19 cellular contexts compared by ENCODE assay signal in genomic region chr4:119781044-119781443, GRCh38.
DNase-seq lines count a peak whose midpoint lies in the region; TF ChIP-seq lines count a peak whose summit lies in the region.
"Had no signal": no experiment of that assay in that cellular context is flagged by ENCODE, and none has a peak within 500 bp of the region (broad histone marks: within the 10 kb centered on the region; RNA-seq: fewer than 3 reads in every experiment).

No MANE protein-coding gene starts in this region.

- no peaks in the 10 kb centered on the region for H3K79me2 ChIP-seq in MM.1S (ENCODE audit: low read length)

- H3K4me3 Mint-ChIP-seq in nephron: no peak overlapping the region
- H3K4me3 Mint-ChIP-seq: CD4-positive, CD25-positive, alpha-beta regulatory T cell; CD8-positive, alpha-beta memory T cell had no signal

- H3K4me1 Mint-ChIP-seq in nephron: peaks cover 10% of the 10 kb centered on the region
- H3K4me1 Mint-ChIP-seq: CD4-positive, CD25-positive, alpha-beta regulatory T cell; CD8-positive, alpha-beta memory T cell had no signal

- peaks cover 14% of the 10 kb centered on the region for H3K9me3 Mint-ChIP-seq in nephron

- peak overlapping the region in 2 of 3 experiments; percentile 76 to 86 for H3K27ac Mint-ChIP-seq in nephron
- H3K27ac Mint-ChIP-seq: CD4-positive, CD25-positive, alpha-beta regulatory T cell; CD8-positive, alpha-beta memory T cell had no signal

- H3K4me1 ChIP-seq in MM.1S (ENCODE audit: low read length): peaks cover 29% of the 10 kb centered on the region
- H3K4me1 ChIP-seq: BE2C, HAP-1 had no signal

- peaks cover 3% of the 10 kb centered on the region for H3K36me3 Mint-ChIP-seq in nephron (ENCODE audit: low read depth)
- H3K36me3 Mint-ChIP-seq: CD4-positive, CD25-positive, alpha-beta regulatory T cell; CD8-positive, alpha-beta memory T cell had no signal

- H3K27me3 ChIP-seq in MM.1S (replicated peaks; ENCODE audit: insufficient read depth, low read length): no peaks in the 10 kb centered on the region
- H3K27me3 ChIP-seq: BE2C had no signal

- H3F3A ChIP-seq in MM.1S (ENCODE audit: insufficient read depth, low read length): peaks cover 18% of the 10 kb centered on the region

- DNase-seq in NCI-H345 (lab: John Stamatoyannopoulos, UW) (peak; percentile 14), NCI-H345 treated with DMSO at 0.1 percent for 48 hours (lab: John Stamatoyannopoulos, UW; ENCODE audit: unreplicated experiment) (no peak), DMS153 treated with DMSO at 0.1 percent for 48 hours (lab: John Stamatoyannopoulos, UW; ENCODE audit: unreplicated experiment) (peak; percentile 18), MM.1S (peak; percentile 40), kidney glomerular epithelial cell (lab: John Stamatoyannopoulos, UW) (no peak)
- DNase-seq in activated CD4-positive, alpha-beta T cell treated with anti-CD3 and anti-CD28 coated beads for 4 hours: no peak
- DNase-seq: ACHN; BE2C; C1 segment of cervical spinal cord; CD4-positive, CD25-positive, alpha-beta regulatory T cell; CD8-positive, alpha-beta memory T cell; COR-L47; DMS 273 treated with DMSO at 0.1 percent for 48 hours; DND-41; EL; GM23248 had no signal

- H3K4me3 ChIP-seq in MM.1S (ENCODE audit: low read length): no peak overlapping the region
- H3K4me3 ChIP-seq: GM12878, GM23248, HAP-1 had no signal

- H3K9ac ChIP-seq in MM.1S (ENCODE audit: low read length): no peak overlapping the region
- H3K9ac ChIP-seq: GM23248 had no signal

- no peak overlapping the region for H2AFZ ChIP-seq in MM.1S (ENCODE audit: low read length)
- H2AFZ ChIP-seq: GM23248 had no signal

- H4K20me1 ChIP-seq in MM.1S (ENCODE audit: insufficient read depth, low read length): no peaks in the 10 kb centered on the region

- peak overlapping the region; percentile 19; the same call in 1 of the 2 replicates for H3K4me2 ChIP-seq in MM.1S (ENCODE audit: low read depth, low read length)

- H3K9me2 ChIP-seq in MM.1S (replicated peaks; ENCODE audit: insufficient read depth, low read length): no peaks in the 10 kb centered on the region

- TF ChIP-seq CTCF in MM.1S (IDR thresholded peaks at IDR 0.05; ENCODE audit: low read length) (no peak), nephron (IDR thresholded peaks at IDR 0.05; ENCODE audit: unreplicated experiment in 3 of 3) (no peak)

- H3K9me3 ChIP-seq in MM.1S (replicated peaks; ENCODE audit: insufficient read depth, low read length): no peaks in the 10 kb centered on the region
- H3K9me3 ChIP-seq: BE2C had no signal

- peak overlapping the region; percentile 73; the same call in 1 of the 2 replicates for H3K27ac ChIP-seq in MM.1S (ENCODE audit: low read length)
- H3K27ac ChIP-seq: GM23248 had no signal

- H3K27me3 Mint-ChIP-seq in nephron (ENCODE audit: low read depth): no peaks in the 10 kb centered on the region
- H3K27me3 Mint-ChIP-seq: CD4-positive, CD25-positive, alpha-beta regulatory T cell had no signal

- H3K36me3 ChIP-seq in MM.1S (replicated peaks; ENCODE audit: insufficient read depth, low read length): no peaks in the 10 kb centered on the region
- H3K36me3 ChIP-seq: BE2C, HAP-1 had no signal

Comparison
In these comparisons a context has a peak if more than half of its experiments do, and no peak if none do; other contexts are left out.
1. DNase-seq: peak in NCI-H345 (single experiment), DMS153 treated with DMSO at 0.1 percent for 48 hours (single experiment) and MM.1S (single experiment); none in NCI-H345 treated with DMSO at 0.1 percent for 48 hours (single experiment), activated CD4-positive, alpha-beta T cell treated with anti-CD3 and anti-CD28 coated beads for 4 hours (0 of 2) and kidney glomerular epithelial cell (single experiment).